31 cellular contexts compared by ENCODE assay signal in the genomic region with DNA sequence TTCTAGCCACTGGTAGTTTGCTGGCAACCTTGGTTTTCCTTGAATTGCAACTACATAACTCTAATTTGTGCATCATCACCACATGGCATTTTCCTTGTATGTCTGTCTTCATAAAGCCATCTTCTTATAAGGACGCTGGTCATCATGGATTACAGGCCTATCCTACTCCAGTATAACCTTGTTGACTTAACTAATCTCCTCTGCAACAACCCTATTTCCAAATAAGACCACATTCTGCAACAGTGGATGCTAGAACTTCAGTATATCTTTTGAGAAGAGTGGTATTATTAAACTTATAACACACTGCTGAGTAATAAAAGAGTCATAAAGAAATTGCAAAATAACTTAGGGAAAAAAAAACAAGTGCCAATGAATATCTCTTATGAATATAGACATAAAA.
"Had no signal": no experiment of that assay in that cellular context is flagged by ENCODE, and none has a peak within 500 bp of the region (broad histone marks: within the 10 kb centered on the region; RNA-seq: fewer than 3 reads in every experiment).

No MANE protein-coding gene starts in this region.

- H3K27me3 ChIP-seq: cardiac muscle cell had no signal

- H3K4me3 ChIP-seq: cardiac muscle cell, PC-9 had no signal

- H3K36me3 ChIP-seq: cardiac muscle cell, WERI-Rb-1 had no signal

- DNase-seq: activated CD4-positive, alpha-beta memory T cell treated with anti-CD3 and anti-CD28 coated beads, Interleukin-2, amount 10 ng/mL, durations not matched to agents 7 days and 5 days; activated CD4-positive, alpha-beta T cell treated with anti-CD3 and anti-CD28 coated beads for 1 hour; activated CD4-positive, alpha-beta T cell treated with anti-CD3 and anti-CD28 coated beads for 48 hours; activated CD4-positive, CD25-positive, alpha-beta regulatory T cell; activated CD8-positive, alpha-beta memory T cell treated with anti-CD3 and anti-CD28 coated beads for 24 hours; activated CD8-positive, alpha-beta memory T cell treated with anti-CD3 and anti-CD28 coated beads, Interleukin-2, amount 10 ng/mL, durations not matched to agents 7 days and 5 days; activated CD8-positive, alpha-beta memory T cell treated with anti-CD3 and anti-CD28 coated beads, Interleukin-2, amount 50 U/mL, for 48 hours; activated effector memory CD4-positive, alpha-beta T cell treated with Interleukin-2 at 50 U/mL for 16 hours; activated naive CD4-positive, alpha-beta T cell treated with anti-CD3 and anti-CD28 coated beads, Interleukin-2, amount 10 ng/mL, durations not matched to agents 7 days and 5 days; activated naive CD8-positive, alpha-beta T cell treated with anti-CD3 and anti-CD28 coated beads, Interleukin-2, amount 50 U/mL, for 24 hours; activated T-cell treated with anti-CD3 and anti-CD28 coated beads, Interleukin-2, amount 50 U/mL, for 48 hours; anterior cingulate cortex; Kasumi-1; MM.1S; MV-4-11; NCI-H1092 treated with DMSO at 0.1 percent for 48 hours; NCI-H1417; NCI-H146; NCI-H187; NCI-H2029 treated with DMSO at 0.1 percent for 48 hours; NCI-H2107; NCI-H2171; NCI-H510A; NCI-H526; NCI-H748 treated with DMSO at 0.1 percent for 48 hours; PC-9; Right ventricle myocardium superior; T1000; WERI-Rb-1 had no signal

- H3K27ac ChIP-seq: cardiac muscle cell, PC-9, RWPE1, WERI-Rb-1 had no signal

- ATAC-seq: activated CD8-positive, alpha-beta memory T cell treated with anti-CD3 and anti-CD28 coated beads, Interleukin-2, amount 10 ng/mL, durations not matched to agents 7 days and 5 days; activated naive CD8-positive, alpha-beta T cell treated with anti-CD3 and anti-CD28 coated beads, Interleukin-2, amount 50 U/mL, for 24 hours had no signal
